Comparison of ENCODE assay signal across 8 cellular contexts in genomic region chr19:42254850-42255765, GRCh38. TPM values are rescaled to one million over a fixed set of nuclear protein-coding genes. Genes with fewer than 3 reads are reported as not detected.
A peak's percentile ranks its signal among the peaks of the same experiment; 100 is the strongest.
DNase-seq lines count a peak whose midpoint lies in the region; ATAC-seq, FAIRE-seq and TF ChIP-seq lines count a peak whose summit lies in the region.

Gene ERF, minus strand, starts transcription at chr19:42255128. Its CDS starts 129 bp downstream, at chr19:42254999.

- no peak for TF ChIP-seq CTCF in DND-41 (IDR thresholded peaks at IDR 0.05; ENCODE audit: borderline replicate concordance, extremely low read depth, low read length, poor library complexity, severe bottlenecking)
- no peak for TF ChIP-seq CTCF in SU-DHL-6 (IDR thresholded peaks at IDR 0.05; ENCODE audit: insufficient read depth, low read length, poor library complexity, severe bottlenecking)
- TF ChIP-seq CTCF in pancreas (IDR thresholded peaks at IDR 0.05), result no peak

- peak within 1 kb of the TSS; percentile 98 for H3K27ac ChIP-seq in DND-41 (ENCODE audit: low read length)
- peak within 1 kb of the TSS; percentile 75 for H3K27ac ChIP-seq in SU-DHL-6 (ENCODE audit: low read depth, low read length)
- peak within 1 kb of the TSS; percentile 92 to 97 (median 94) for H3K27ac ChIP-seq in pancreas
- peak within 1 kb of the TSS; percentile 96 for H3K27ac ChIP-seq in thymus (ENCODE audit: low read depth)

- H3K27me3 Mint-ChIP-seq in activated naive CD8-positive, alpha-beta T cell treated with anti-CD3 and anti-CD28 coated beads for 36 hours, result no peaks in the 10 kb centered on the region

- peaks cover 24% of the 10 kb centered on the region for H3K4me1 Mint-ChIP-seq in activated naive CD8-positive, alpha-beta T cell treated with anti-CD3 and anti-CD28 coated beads for 36 hours

- H3K79me2 ChIP-seq in DND-41 (ENCODE audit: insufficient read depth, low read length) (peaks cover 44% of the 10 kb centered on the region), SU-DHL-6 (ENCODE audit: insufficient read depth, low read length) (peaks cover 15% of the 10 kb centered on the region; the same call in 1 of the 2 replicates)

- H3K9me2 ChIP-seq in SU-DHL-6 (replicated peaks; ENCODE audit: insufficient read depth, low read length), result no peaks in the 10 kb centered on the region

- DNase-seq in DND-41 (peak; percentile 93), H7 (peak; percentile 98), NAMALWA (ENCODE audit: low spot score) (peak; percentile 92), head of caudate nucleus (peak; percentile 89 to 98 (median 96)), pancreas (peak; percentile 93 to 99 (median 96))
- peak; percentile 95 for DNase-seq in activated naive CD8-positive, alpha-beta T cell treated with anti-CD3 and anti-CD28 coated beads for 36 hours

- peak within 1 kb of the TSS; percentile 90 for H3K4me2 ChIP-seq in DND-41 (ENCODE audit: insufficient read depth, low read length)
- H3K4me2 ChIP-seq in SU-DHL-6 (ENCODE audit: low read depth, low read length, poor library complexity, severe bottlenecking), result peak within 1 kb of the TSS; percentile 90

- H3K9ac ChIP-seq in DND-41 (ENCODE audit: low read depth, low read length), result peak within 1 kb of the TSS; percentile 98
- peak within 1 kb of the TSS; percentile 98 for H3K9ac ChIP-seq in SU-DHL-6 (ENCODE audit: low read length)

- H3K9me3 ChIP-seq in DND-41 (ENCODE audit: insufficient read depth, low read length, severe bottlenecking), result no peaks in the 10 kb centered on the region
- H3K9me3 ChIP-seq in SU-DHL-6 (ENCODE audit: insufficient read depth, low read length), result no peaks in the 10 kb centered on the region
- no peaks in the 10 kb centered on the region for H3K9me3 ChIP-seq in pancreas
- H3K9me3 ChIP-seq in thymus (ENCODE audit: control insufficient read depth), result no peaks in the 10 kb centered on the region

- H3F3A ChIP-seq in SU-DHL-6 (ENCODE audit: insufficient read depth), result peaks cover 11% of the 10 kb centered on the region; the same call in 1 of the 2 replicates

- H3K27me3 ChIP-seq in DND-41 (ENCODE audit: insufficient read depth, low read length, poor library complexity) (no peaks in the 10 kb centered on the region), H7 (ENCODE audit: control insufficient read depth, insufficient read depth, low read length) (no peaks in the 10 kb centered on the region; the same call in 1 of the 2 replicates), SU-DHL-6 (ENCODE audit: low read length) (no peaks in the 10 kb centered on the region), pancreas (no peaks in the 10 kb centered on the region), thymus (ENCODE audit: control insufficient read depth, insufficient read depth) (peaks cover 7% of the 10 kb centered on the region)

- H3K9me3 Mint-ChIP-seq in activated naive CD8-positive, alpha-beta T cell treated with anti-CD3 and anti-CD28 coated beads for 36 hours, result no peaks in the 10 kb centered on the region

- H3K36me3 ChIP-seq in DND-41 (ENCODE audit: insufficient read depth, low read length) (peaks cover 13% of the 10 kb centered on the region), H7 (replicated peaks; ENCODE audit: control insufficient read depth, insufficient read depth, low read length) (no peaks in the 10 kb centered on the region), SU-DHL-6 (ENCODE audit: low read length) (no peaks in the 10 kb centered on the region), pancreas (peaks cover 0 to under 1% (median 0%) of the 10 kb centered on the region in 3 donors), thymus (ENCODE audit: control insufficient read depth, insufficient read depth) (no peaks in the 10 kb centered on the region)

- WGBS in pancreas, 2 donors, result 1 to 2% methylated on average over 51 to 75 of the region's 75 CpGs
- under 1% methylated on average over 75 of the region's 75 CpGs for WGBS in thymus

- H3K4me3 ChIP-seq in DND-41 (ENCODE audit: low read depth in 1 of 2, low read length in 2 of 2) (peak within 1 kb of the TSS; percentile 90 to 98), H7 (ENCODE audit: insufficient read depth, low read depth, low read length) (peak within 1 kb of the TSS; percentile 99), SU-DHL-6 (ENCODE audit: insufficient read depth, low read length, poor library complexity, severe bottlenecking) (peak within 1 kb of the TSS; percentile 96), pancreas (peak within 1 kb of the TSS; percentile 88 to 97 (median 96)), thymus (ENCODE audit: low read length) (peak within 1 kb of the TSS; percentile 78)

- H3K27ac Mint-ChIP-seq in activated naive CD8-positive, alpha-beta T cell treated with anti-CD3 and anti-CD28 coated beads for 36 hours, result peak within 1 kb of the TSS; percentile 81

- H4K20me1 ChIP-seq in DND-41 (ENCODE audit: insufficient read depth, low read length), result peaks cover 25% of the 10 kb centered on the region
- no peaks in the 10 kb centered on the region for H4K20me1 ChIP-seq in SU-DHL-6 (ENCODE audit: low read depth, low read length)

- intact Hi-C loops in head of caudate nucleus (cut with DNase I), result no loop called here
- intact Hi-C loops in pancreas (cut with DNase I), result no loop called here

- peaks cover 16% of the 10 kb centered on the region for H3K36me3 Mint-ChIP-seq in activated naive CD8-positive, alpha-beta T cell treated with anti-CD3 and anti-CD28 coated beads for 36 hours

- H3K4me1 ChIP-seq in DND-41 (ENCODE audit: insufficient read depth, low read length), result peaks cover 28% of the 10 kb centered on the region
- H3K4me1 ChIP-seq in pancreas, result peaks cover 0 to 16% (median 0%) of the 10 kb centered on the region in 3 donors
- peaks cover 27% of the 10 kb centered on the region for H3K4me1 ChIP-seq in thymus (ENCODE audit: control insufficient read depth, insufficient read depth, low read length)

- FAIRE-seq in pancreas (lab: Jason Lieb, UNC), result no peak

- ATAC-seq in DND-41 (ENCODE audit: insufficient read depth, low read depth) (peak; percentile 69), pancreas (peak; percentile 82 to 88 (median 86))

- peak within 1 kb of the TSS; percentile 80 for H2AFZ ChIP-seq in DND-41 (ENCODE audit: low read depth, low read length)
- H2AFZ ChIP-seq in SU-DHL-6 (ENCODE audit: low read depth, low read length, severe bottlenecking), result peak within 1 kb of the TSS; percentile 65

- H3K4me3 Mint-ChIP-seq in activated naive CD8-positive, alpha-beta T cell treated with anti-CD3 and anti-CD28 coated beads for 36 hours, result peak within 1 kb of the TSS; percentile 77

RNA-seq across cellular contexts. Expression of gene ERF, which starts in this region (rescaled TPM):
- 73.0 and 106 TPM in 2 replicates for total RNA-seq in H7 (2014; rRNA removed; shearing (Covaris generic))
- 10 to 100 TPM; 62.9 to 66.0 TPM for total RNA-seq in activated naive CD8-positive, alpha-beta T cell treated with anti-CD3 and anti-CD28 coated beads for 36 hours
- total RNA-seq in pancreas, result 10 to 100 TPM; 20.5 to 29.2 (median 22.2) TPM
- polyA plus RNA-seq in pancreas, result 10 to 100 TPM; 36.6 to 48.5 TPM
- polyA plus RNA-seq in thymus, result 53.7 TPM

Comparison
In these comparisons a context has a peak if more than half of its experiments do, and no peak if none do; other contexts are left out.
1. Peak in every context shown above with its lines: DNase-seq, ATAC-seq, H3K4me3 ChIP-seq and H3K27ac ChIP-seq.